8 cellular contexts compared by ENCODE assay signal in genomic region chr1:119140177-119141019, GRCh38. TPM values are rescaled to one million over a fixed set of nuclear protein-coding genes. Genes with fewer than 3 reads are reported as not detected.
DNase-seq lines count a peak whose midpoint lies in the region; ATAC-seq and TF ChIP-seq lines count a peak whose summit lies in the region.

TSS of gene WARS2 (minus strand) at chr1:119140653. CDS start at chr1:119140644, 9 bp downstream.

- ATAC-seq in naive thymus-derived CD8-positive, alpha-beta T cell, result peak; percentile 88 to 90

- POLR2A ChIA-PET in naive thymus-derived CD8-positive, alpha-beta T cell (lab: Charles Lee), result interaction anchor here (1.3 kb wide), 1 partner anchor 9 kb away, joined by 3 read pairs; no protein-coding TSS in a partner anchor

- TF ChIP-seq CTCF in LNCaP clone FGC (IDR thresholded peaks at IDR 0.05; ENCODE audit: control insufficient read depth, extremely low read depth, insufficient read depth), result peak; percentile 21

- H3K36me3 Mint-ChIP-seq in naive thymus-derived CD8-positive, alpha-beta T cell, result peaks cover 0 to 23% (median 3%) of the 10 kb centered on the region in 3 donors

- H3K27ac Mint-ChIP-seq in naive thymus-derived CD8-positive, alpha-beta T cell, result no peak within 1 kb of the TSS

- H3K27me3 Mint-ChIP-seq in naive thymus-derived CD8-positive, alpha-beta T cell, result no peaks in the 10 kb centered on the region

- peaks cover 11 to 40% (median 19%) of the 10 kb centered on the region in 4 donors for H3K4me1 Mint-ChIP-seq in naive thymus-derived CD8-positive, alpha-beta T cell

- DNase-seq in EL, result peak; percentile 97
- peak; percentile 98 for DNase-seq in H4 (ENCODE audit: low spot score)
- DNase-seq in LNCaP clone FGC (ENCODE audit: low read depth), result peak; percentile 98
- DNase-seq in RPMI8226, result peak; percentile 94
- DNase-seq in activated T-helper 1 cell treated with anti-CD3 and anti-CD28 coated beads, Interleukin-2, amount 50 U/mL, for 16 hours (ENCODE audit: low read depth in 1 of 2, low spot score in 1 of 2), result peak; percentile 83 to 88
- peak; percentile 98 for DNase-seq in fibroblast of peridontal ligament (ENCODE audit: extremely low read depth)
- DNase-seq in naive thymus-derived CD8-positive, alpha-beta T cell, result peak; percentile 82 to 98 (median 96)
- DNase-seq in stimulated activated naive CD4-positive, alpha-beta T cell (lab: John Stamatoyannopoulos, UW), result peak; percentile 89 to 100 (median 96)

- peak within 1 kb of the TSS; percentile 72 for H3K4me3 ChIP-seq in LNCaP clone FGC (ENCODE audit: low read depth, low read length)

- no peak within 1 kb of the TSS for H3K4me3 Mint-ChIP-seq in naive thymus-derived CD8-positive, alpha-beta T cell

- H3K9me3 Mint-ChIP-seq in naive thymus-derived CD8-positive, alpha-beta T cell, result no peaks in the 10 kb centered on the region

RNA-seq across cellular contexts. Expression of gene WARS2, which starts in this region (rescaled TPM):
- total RNA-seq in H4 (2014; rRNA removed; shearing (Covaris generic)), result 15.1 and 21.9 TPM in 2 replicates
- 1 to 10 TPM; 8.4 to 9.7 TPM for total RNA-seq in naive thymus-derived CD8-positive, alpha-beta T cell
- 10 to 100 TPM in 2 of 3 donors, 1 to 10 TPM in 1; 8.7 to 15.6 (median 12.8) TPM for polyA plus RNA-seq in naive thymus-derived CD8-positive, alpha-beta T cell

Comparison
In these comparisons a context has a peak if more than half of its experiments do, and no peak if none do; other contexts are left out.
1. Peak in every context shown above with its lines: DNase-seq, ATAC-seq and H3K4me3 ChIP-seq.